8 cellular contexts compared by ENCODE assay signal in genomic region chr22:36356708-36357694, GRCh38. TPM values are rescaled to one million over a fixed set of nuclear protein-coding genes. Genes with fewer than 3 reads are reported as not detected.
A peak's percentile ranks its signal among the peaks of the same experiment; 100 is the strongest.
DNase-seq lines count a peak whose midpoint lies in the region; ATAC-seq and TF ChIP-seq lines count a peak whose summit lies in the region.

No MANE protein-coding gene starts in this region.

- 54 to 68% (median 66%) methylated on average over 27 to 28 of the region's 28 CpGs for WGBS in heart left ventricle, 4 donors

- H3K27me3 ChIP-seq in heart left ventricle (no peaks in the 10 kb centered on the region), ascending aorta (no peaks in the 10 kb centered on the region), mucosa of stomach (ENCODE audit: control insufficient read depth, insufficient read depth, low read length) (no peaks in the 10 kb centered on the region), uterus (no peaks in the 10 kb centered on the region)

- no peak for TF ChIP-seq CTCF in heart left ventricle (IDR thresholded peaks at IDR 0.05)
- no peak for TF ChIP-seq CTCF in ascending aorta (IDR thresholded peaks at IDR 0.05)
- TF ChIP-seq CTCF in uterus (IDR thresholded peaks at IDR 0.05): no peak

- DNase-seq in heart left ventricle: peak in 1 of 5 donors; percentile 54
- no peak for DNase-seq in Right ventricle myocardium inferior (ENCODE audit: missing footprints)
- no peak for DNase-seq in ascending aorta (ENCODE audit: low spot score in 2 of 2)
- DNase-seq in uterus: no peak
- DNase-seq in hippocampal formation (lab: John Stamatoyannopoulos, UW): no peak

- intact Hi-C loops in heart left ventricle (cut with DNase I): no loop called here
- intact Hi-C loops in Right ventricle myocardium inferior (cut with DNase I): no loop called here
- intact Hi-C loops in ascending aorta (cut with DNase I): no loop called here
- intact Hi-C loops in uterus (cut with DNase I; ENCODE audit: low total_unique reads): no loop called here

- no peak for ATAC-seq in heart left ventricle
- ATAC-seq in Right ventricle myocardium inferior: no peak
- ATAC-seq in GM18909 (IDR thresholded peaks at IDR 0.05; ENCODE audit: poor library complexity, unreplicated experiment): no peak
- ATAC-seq in GM18861 (IDR thresholded peaks at IDR 0.05; ENCODE audit: unreplicated experiment): no peak

- H3K27ac ChIP-seq in heart left ventricle (peak overlapping the region; percentile 20 to 99 (median 88)), ascending aorta (peak overlapping the region; percentile 92 to 99), uterus (peak overlapping the region; percentile 96 to 98)

- peak overlapping the region; percentile 4 for H3K9ac ChIP-seq in mucosa of stomach (ENCODE audit: low read length)

- H3K36me3 ChIP-seq in heart left ventricle: peaks cover 0 to 28% (median 2%) of the 10 kb centered on the region in 9 donors
- H3K36me3 ChIP-seq in ascending aorta: peaks cover 0 to 4% of the 10 kb centered on the region in 2 donors
- no peaks in the 10 kb centered on the region for H3K36me3 ChIP-seq in mucosa of stomach (ENCODE audit: control insufficient read depth, insufficient read depth, low read length)
- no peaks in the 10 kb centered on the region for H3K36me3 ChIP-seq in uterus

- H3K4me1 ChIP-seq in heart left ventricle (peaks cover 59 to 98% (median 94%) of the 10 kb centered on the region in 12 donors), ascending aorta (peaks cover 59 to 88% of the 10 kb centered on the region in 2 donors), mucosa of stomach (ENCODE audit: control insufficient read depth, insufficient read depth, low read length) (peaks cover 87% of the 10 kb centered on the region), uterus (peaks cover 17 to 57% of the 10 kb centered on the region in 2 donors)

- H3K4me3 ChIP-seq in heart left ventricle: peak overlapping the region in 1 of 12 donors; percentile 4
- H3K4me3 ChIP-seq in ascending aorta: peak overlapping the region; percentile 30 to 51
- H3K4me3 ChIP-seq in mucosa of stomach (ENCODE audit: low read length): no peak overlapping the region
- H3K4me3 ChIP-seq in uterus: no peak overlapping the region

- TF ChIP-seq POLR2A in heart left ventricle (IDR thresholded peaks at IDR 0.05) (no peak), uterus (IDR thresholded peaks at IDR 0.05) (no peak)

- H3K9me3 ChIP-seq in heart left ventricle (no peaks in the 10 kb centered on the region), ascending aorta (no peaks in the 10 kb centered on the region), mucosa of stomach (ENCODE audit: control insufficient read depth, low read length) (no peaks in the 10 kb centered on the region), uterus (no peaks in the 10 kb centered on the region)

RNA-seq across cellular contexts. Expression of gene MYH9, which starts 30.8 kb away (rescaled TPM):
- total RNA-seq in heart left ventricle (100 to 1,000 TPM; 126 to 482 (median 238) TPM), Right ventricle myocardium inferior (180 TPM), ascending aorta (1,114 TPM), uterus (1,000 to 10,000 TPM in 1 of 4 donors, 100 to 1,000 TPM in 3; 215 to 1,171 (median 400) TPM)
- 100 to 1,000 TPM; 109 to 407 TPM for polyA plus RNA-seq in heart left ventricle

Comparison
In these comparisons a context has a peak if more than half of its experiments do, and no peak if none do; other contexts are left out.
1. H3K4me3 ChIP-seq: peak in ascending aorta (2 of 2); none in mucosa of stomach (single experiment) and uterus (0 of 2).
2. Peak in every context shown above with its lines, with median percentiles within 50 percentile points of each other: H3K27ac ChIP-seq.